Comparison of ENCODE assay signal across 10 cellular contexts in genomic region chr2:45962522-45962921, GRCh38.
A peak's percentile ranks its signal among the peaks of the same experiment; 100 is the strongest.
DNase-seq lines count a peak whose midpoint lies in the region; ATAC-seq and TF ChIP-seq lines count a peak whose summit lies in the region.
"Had no signal": no experiment of that assay in that cellular context is flagged by ENCODE, and none has a peak within 500 bp of the region (broad histone marks: within the 10 kb centered on the region; RNA-seq: fewer than 3 reads in every experiment).

No MANE protein-coding gene starts in this region.

- DNase-seq in EL: peak; percentile 89
- peak; percentile 82 for DNase-seq in Right ventricle myocardium superior
- DNase-seq in renal cortical epithelial cell (ENCODE audit: low read depth): peak; percentile 64
- no peak for DNase-seq in stimulated activated naive B cell treated with anti-CD40 and anti-IgM and Interleukin-4, amounts not matched to agents 10 μg/mL and 1 μg/mL and 100 μg/mL, for 72 hours
- DNase-seq in HUDEP-2 (lab: John Stamatoyannopoulos, UW; ENCODE audit: unreplicated experiment in 76 of 76): no peak
- no peak for DNase-seq in stimulated activated CD4-positive, alpha-beta T cell treated with anti-CD3 and anti-CD28 coated beads, Interleukin-2, amount 100 ng/mL, for 24 hours
- DNase-seq in CD4-positive, alpha-beta memory T cell: no peak
- DNase-seq: stimulated activated naive CD8-positive, alpha-beta T cell treated with anti-CD3 and anti-CD28 coated beads, Interleukin-15, Interleukin-2, amounts not matched to agents 100 U/mL and 50 U/mL, for 24 hours had no signal

- H3K27me3 Mint-ChIP-seq in stimulated activated naive B cell treated with anti-CD40 and anti-IgM and Interleukin-4, amounts not matched to agents 10 μg/mL and 1 μg/mL and 100 μg/mL, for 72 hours: no peaks in the 10 kb centered on the region
- no peaks in the 10 kb centered on the region for H3K27me3 Mint-ChIP-seq in CD4-positive, alpha-beta memory T cell

- peak; percentile 52 for ATAC-seq in SK-N-SH treated with all-trans-retinoic acid at 6 μM for 48 hours
- peak; percentile 83 for ATAC-seq in Right ventricle myocardium superior (ENCODE audit: poor library complexity)
- ATAC-seq in stimulated activated naive B cell treated with anti-CD40 and anti-IgM and Interleukin-4, amounts not matched to agents 10 μg/mL and 1 μg/mL and 100 μg/mL, for 72 hours (replicated peaks): no peak
- ATAC-seq: stimulated activated naive CD8-positive, alpha-beta T cell treated with anti-CD3 and anti-CD28 coated beads, Interleukin-15, Interleukin-2, amounts not matched to agents 100 U/mL and 50 U/mL, for 24 hours had no signal

- H3K27ac Mint-ChIP-seq in stimulated activated naive B cell treated with anti-CD40 and anti-IgM and Interleukin-4, amounts not matched to agents 10 μg/mL and 1 μg/mL and 100 μg/mL, for 72 hours: no peak overlapping the region
- H3K27ac Mint-ChIP-seq in CD4-positive, alpha-beta memory T cell: peak overlapping the region in 1 of 7 donors; percentile 0

- intact Hi-C loops in Right ventricle myocardium superior (cut with DNase I): no loop called here
- intact Hi-C loops in CD4-positive, alpha-beta memory T cell (cut with micrococcal nuclease): no loop called here

- H3K4me3 ChIP-seq in CD4-positive, alpha-beta memory T cell (ENCODE audit: low read length in 2 of 2): no peak overlapping the region
- H3K4me3 ChIP-seq: SJSA1 had no signal

- no peaks in the 10 kb centered on the region for H3K27me3 ChIP-seq in CD4-positive, alpha-beta memory T cell (ENCODE audit: insufficient read depth, low read length)
- H3K27me3 ChIP-seq: SJSA1 had no signal

- no peaks in the 10 kb centered on the region for H3K36me3 ChIP-seq in CD4-positive, alpha-beta memory T cell (ENCODE audit: insufficient read depth, low read length)
- H3K36me3 ChIP-seq: SJSA1 had no signal

- no peak overlapping the region for H3K27ac ChIP-seq in CD4-positive, alpha-beta memory T cell (ENCODE audit: low read depth, low read length)
- H3K27ac ChIP-seq: SJSA1 had no signal

- peaks cover 1 to 4% of the 10 kb centered on the region in 2 donors for H3K36me3 Mint-ChIP-seq in stimulated activated naive B cell treated with anti-CD40 and anti-IgM and Interleukin-4, amounts not matched to agents 10 μg/mL and 1 μg/mL and 100 μg/mL, for 72 hours
- H3K36me3 Mint-ChIP-seq in CD4-positive, alpha-beta memory T cell: no peaks in the 10 kb centered on the region

- H3K9me3 ChIP-seq in CD4-positive, alpha-beta memory T cell (ENCODE audit: control insufficient read depth in 1 of 2, low read length in 2 of 2): no peaks in the 10 kb centered on the region
- H3K9me3 ChIP-seq: SJSA1 had no signal

- POLR2A ChIA-PET in CD4-positive, alpha-beta memory T cell (lab: Charles Lee; ENCODE audit: partially characterized antibody): no interaction called here

- peaks cover 14% of the 10 kb centered on the region for H3K4me1 ChIP-seq in CD4-positive, alpha-beta memory T cell (ENCODE audit: insufficient read depth, low read length)

- H3K4me1 Mint-ChIP-seq in stimulated activated naive B cell treated with anti-CD40 and anti-IgM and Interleukin-4, amounts not matched to agents 10 μg/mL and 1 μg/mL and 100 μg/mL, for 72 hours: peaks cover 38 to 82% of the 10 kb centered on the region in 2 donors
- peaks cover 8 to 28% (median 15%) of the 10 kb centered on the region in 4 donors for H3K4me1 Mint-ChIP-seq in CD4-positive, alpha-beta memory T cell

- CTCF ChIA-PET in CD4-positive, alpha-beta memory T cell (lab: Charles Lee; ENCODE audit: partially characterized antibody): no interaction called here

- H3K4me3 Mint-ChIP-seq in stimulated activated naive B cell treated with anti-CD40 and anti-IgM and Interleukin-4, amounts not matched to agents 10 μg/mL and 1 μg/mL and 100 μg/mL, for 72 hours: no peak overlapping the region
- H3K4me3 Mint-ChIP-seq in CD4-positive, alpha-beta memory T cell: no peak overlapping the region

- H3K9me3 Mint-ChIP-seq in stimulated activated naive B cell treated with anti-CD40 and anti-IgM and Interleukin-4, amounts not matched to agents 10 μg/mL and 1 μg/mL and 100 μg/mL, for 72 hours: no peaks in the 10 kb centered on the region
- H3K9me3 Mint-ChIP-seq in CD4-positive, alpha-beta memory T cell: no peaks in the 10 kb centered on the region

TF ChIP-seq in SK-N-SH treated with all-trans-retinoic acid at 6 μM for 48 hours, 23 proteins besides CTCF, POLR2A, EP300 and RAD21:
- no peak; the same call in 1 of the 2 replicates for TF ChIP-seq RARB (CRISPR knock-in tag; IDR thresholded peaks at IDR 0.05)
- no peak for TF ChIP-seq OSR1 (CRISPR knock-in tag; IDR thresholded peaks at IDR 0.05)
- no peak for TF ChIP-seq POU6F1 (CRISPR knock-in tag; IDR thresholded peaks at IDR 0.05; ENCODE audit: borderline replicate concordance, low read depth)
- TF ChIP-seq ISL1 (CRISPR knock-in tag; IDR thresholded peaks at IDR 0.05): peak; percentile 62
- TF ChIP-seq TOX (CRISPR knock-in tag; IDR thresholded peaks at IDR 0.05; ENCODE audit: borderline replicate concordance): no peak
- TF ChIP-seq ZFP3 (CRISPR knock-in tag; IDR thresholded peaks at IDR 0.05): peak; percentile 46; the same call in 1 of the 2 replicates
- TF ChIP-seq TCF4 (CRISPR knock-in tag; IDR thresholded peaks at IDR 0.05; ENCODE audit: borderline replicate concordance): 0 out of 2 replicates have a peak, but pooled peaks have one; percentile 42
- peak; percentile 39; the same call in 1 of the 2 replicates for TF ChIP-seq SNAI2 (CRISPR knock-in tag; IDR thresholded peaks at IDR 0.05)

Comparison
In these comparisons a context has a peak if more than half of its experiments do, and no peak if none do; other contexts are left out.
1. DNase-seq: peak in EL (single experiment), Right ventricle myocardium superior (single experiment) and renal cortical epithelial cell (single experiment); none in stimulated activated naive B cell treated with anti-CD40 and anti-IgM and Interleukin-4, amounts not matched to agents 10 μg/mL and 1 μg/mL and 100 μg/mL, for 72 hours (single experiment), HUDEP-2 (0 of 76), stimulated activated CD4-positive, alpha-beta T cell treated with anti-CD3 and anti-CD28 coated beads, Interleukin-2, amount 100 ng/mL, for 24 hours (0 of 2) and CD4-positive, alpha-beta memory T cell (0 of 5).
2. ATAC-seq: peak in SK-N-SH treated with all-trans-retinoic acid at 6 μM for 48 hours (single experiment) and Right ventricle myocardium superior (single experiment); none in stimulated activated naive B cell treated with anti-CD40 and anti-IgM and Interleukin-4, amounts not matched to agents 10 μg/mL and 1 μg/mL and 100 μg/mL, for 72 hours (0 of 2).